In genomic region chr6:11770546-11771466, GRCh38 we compare ENCODE assay signal across 9 cellular contexts. TPM values are rescaled to one million over a fixed set of nuclear protein-coding genes. Genes with fewer than 3 reads are reported as not detected.
DNase-seq lines count a peak whose midpoint lies in the region; ATAC-seq and TF ChIP-seq lines count a peak whose summit lies in the region.
"Had no signal": no experiment of that assay in that cellular context is flagged by ENCODE, and none has a peak within 500 bp of the region (broad histone marks: within the 10 kb centered on the region; RNA-seq: fewer than 3 reads in every experiment).

No MANE protein-coding gene starts in this region.

- H3K27ac Mint-ChIP-seq in immature natural killer cell: no peak overlapping the region

- no peak for ATAC-seq in HG02610 (IDR thresholded peaks at IDR 0.05; ENCODE audit: unreplicated experiment)

- TF ChIP-seq EP300 in SK-N-SH (IDR thresholded peaks at IDR 0.05; ENCODE audit: borderline replicate concordance in 1 of 2, low read depth in 1 of 2, low read length in 1 of 2) (peak in 1 of 2 experiments; percentile 81; a peak in 1 of 4 replicates), ovary (IDR thresholded peaks at IDR 0.05) (peak; percentile 68)

- H3K4me1 Mint-ChIP-seq in immature natural killer cell: no peaks in the 10 kb centered on the region

- H3K36me3 ChIP-seq in SK-N-SH (replicated peaks in 1 of 2; ENCODE audit: control insufficient read depth in 1 of 2, insufficient read depth in 2 of 2, low read length in 1 of 2) (no peaks in the 10 kb centered on the region), ovary (no peaks in the 10 kb centered on the region)
- H3K36me3 ChIP-seq: SJCRH30 had no signal

- no peak overlapping the region for H3K4me3 Mint-ChIP-seq in immature natural killer cell

- peak overlapping the region; percentile 76 for H3K9ac ChIP-seq in SK-N-SH

- 52% methylated on average over 17 of the region's 27 CpGs for WGBS in SK-N-SH (ENCODE audit: low lambda C conversion rate)
- WGBS in ovary, 3 donors: 58 to 75% (median 73%) methylated on average over 27 of the region's 27 CpGs

- POLR2A ChIA-PET in SK-N-SH (lab: Yijun Ruan, JAX): no interaction called here

- no peaks in the 10 kb centered on the region for H3K27me3 ChIP-seq in SK-N-SH (ENCODE audit: insufficient read depth)
- H3K27me3 ChIP-seq in ovary: no peaks in the 10 kb centered on the region
- H3K27me3 ChIP-seq: SJCRH30 had no signal

- H2AFZ ChIP-seq in SK-N-SH (ENCODE audit: low read depth): peak overlapping the region; percentile 60

- H3F3A ChIP-seq in SK-N-SH (replicated peaks; ENCODE audit: insufficient read depth): peaks cover 48% of the 10 kb centered on the region

- H3K79me2 ChIP-seq in SK-N-SH (ENCODE audit: insufficient read depth): no peaks in the 10 kb centered on the region

- peaks cover 5 to 51% of the 10 kb centered on the region in 2 experiments for H3K4me1 ChIP-seq in SK-N-SH (ENCODE audit: control insufficient read depth in 1 of 2, insufficient read depth in 2 of 2, low read depth in 1 of 2, low read length in 1 of 2)
- peaks cover 1% of the 10 kb centered on the region for H3K4me1 ChIP-seq in ovary (ENCODE audit: insufficient read depth)

- H3K9me3 ChIP-seq in SK-N-SH (no peaks in the 10 kb centered on the region), ovary (no peaks in the 10 kb centered on the region)
- H3K9me3 ChIP-seq: SJCRH30 had no signal

- H3K27me3 Mint-ChIP-seq in immature natural killer cell (ENCODE audit: low read depth in 3 of 3): peaks cover 0 to 2% (median 2%) of the 10 kb centered on the region in 3 donors

- TF ChIP-seq POLR2A in ovary (IDR thresholded peaks at IDR 0.05): no peak

- TF ChIP-seq RAD21 in SK-N-SH (IDR thresholded peaks at IDR 0.05; ENCODE audit: low read length): no peak

- DNase-seq in GM20000 (ENCODE audit: low spot score): peak; percentile 19
- DNase-seq in SK-N-SH: peak; percentile 24
- peak; percentile 42 for DNase-seq in globus pallidus (ENCODE audit: low spot score)
- DNase-seq in ovary: peak; percentile 66 to 85 (median 76)
- no peak for DNase-seq in immature natural killer cell
- DNase-seq in NCI-H1930 (lab: John Stamatoyannopoulos, UW): no peak
- DNase-seq in NCI-H774 (lab: John Stamatoyannopoulos, UW): no peak

- no peaks in the 10 kb centered on the region for H3K36me3 Mint-ChIP-seq in immature natural killer cell

- intact Hi-C loops in ovary (cut with DNase I): no loop called here

- TF ChIP-seq CTCF in GM20000 (IDR thresholded peaks at IDR 0.05; ENCODE audit: extremely low read depth, missing control alignments): no peak
- no peak for TF ChIP-seq CTCF in SK-N-SH (IDR thresholded peaks at IDR 0.05)
- no peak for TF ChIP-seq CTCF in ovary (IDR thresholded peaks at IDR 0.05)

- CTCF ChIA-PET in SK-N-SH (lab: Yijun Ruan, JAX): interaction anchor here (0.9 kb wide), 1 partner anchor 78 kb away, joined by 3 read pairs; no protein-coding TSS in a partner anchor

- H3K27ac ChIP-seq in SK-N-SH (ENCODE audit: low read depth in 2 of 2, low read length in 1 of 2) (peak overlapping the region; percentile 72 to 97; a peak in 3 of 4 replicates), ovary (peak overlapping the region; percentile 20 to 21)
- H3K27ac ChIP-seq: SJCRH30 had no signal

- H4K20me1 ChIP-seq in SK-N-SH (ENCODE audit: insufficient read depth): no peaks in the 10 kb centered on the region

- H3K4me2 ChIP-seq in SK-N-SH: peak overlapping the region; percentile 68

- H3K9me2 ChIP-seq in SK-N-SH: no peaks in the 10 kb centered on the region

- H3K9me3 Mint-ChIP-seq in immature natural killer cell: no peaks in the 10 kb centered on the region

- H3K4me3 ChIP-seq in SK-N-SH (ENCODE audit: low read depth in 2 of 2, low read length in 1 of 2) (no peak overlapping the region), ovary (no peak overlapping the region)
- H3K4me3 ChIP-seq: SJCRH30 had no signal

TF ChIP-seq in SK-N-SH, 30 proteins besides CTCF, POLR2A, EP300 and RAD21:
- TF ChIP-seq JUND (IDR thresholded peaks at IDR 0.05) (peak; percentile 53), POLR2AphosphoS5 (IDR thresholded peaks at IDR 0.05; ENCODE audit: low read depth, low read length) (peak; percentile 62), ELF1 (IDR thresholded peaks at IDR 0.05) (0 out of 2 replicates have a peak, but pooled peaks have one; percentile 28), FOXJ3 (CRISPR knock-in tag; IDR thresholded peaks at IDR 0.05) (no peak), FOXM1 (IDR thresholded peaks at IDR 0.05; ENCODE audit: low read depth) (peak; percentile 61; the same call in 1 of the 2 replicates), PBX3 (IDR thresholded peaks at IDR 0.05) (peak; percentile 78; the same call in 1 of the 2 replicates), EZH2phosphoT487 (IDR thresholded peaks at IDR 0.05; ENCODE audit: borderline replicate concordance, low read depth) (no peak), SIN3A (IDR thresholded peaks at IDR 0.05; ENCODE audit: borderline replicate concordance, low read depth, low read length) (peak; percentile 61; the same call in 1 of the 2 replicates), IRF3 (IDR thresholded peaks at IDR 0.05; ENCODE audit: low read depth, low read length) (no peak), USF1 (IDR thresholded peaks at IDR 0.05; ENCODE audit: borderline replicate concordance, low read depth) (peak; percentile 83), RFX5 (IDR thresholded peaks at IDR 0.05; ENCODE audit: low read length) (no peak), TCF12 (IDR thresholded peaks at IDR 0.05) (peak; percentile 65), RXRA (IDR thresholded peaks at IDR 0.05; ENCODE audit: borderline replicate concordance, low read depth) (0 out of 2 replicates have a peak, but pooled peaks have one; percentile 57), FOSL2 (IDR thresholded peaks at IDR 0.05; ENCODE audit: borderline replicate concordance, low read depth) (peak; percentile 79; the same call in 1 of the 2 replicates), GABPA (IDR thresholded peaks at IDR 0.05; ENCODE audit: low read depth) (no peak), NFIC (IDR thresholded peaks at IDR 0.05; ENCODE audit: borderline replicate concordance) (peak; percentile 53; the same call in 1 of the 2 replicates), TEAD4 (IDR thresholded peaks at IDR 0.05; ENCODE audit: borderline replicate concordance, insufficient read depth) (no peak)
- TF ChIP-seq, protein P1, sequence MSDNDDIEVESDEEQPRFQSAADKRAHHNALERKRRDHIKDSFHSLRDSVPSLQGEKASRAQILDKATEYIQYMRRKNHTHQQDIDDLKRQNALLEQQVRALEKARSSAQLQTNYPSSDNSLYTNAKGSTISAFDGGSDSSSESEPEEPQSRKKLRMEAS (IDR thresholded peaks at IDR 0.05; ENCODE audit: low read depth): peak; percentile 97

RNA-seq across cellular contexts. Expression of gene ADTRP, which starts 7.8 kb away (rescaled TPM):
- polyA plus RNA-seq in SK-N-SH (2012; rRNA removed) (0.84 and 1.2 TPM in 2 replicates), ovary (under 1 TPM; 0.12 to 0.37 TPM), immature natural killer cell (not detected)
- 0.35 and 0.53 TPM in 2 replicates for polyA plus RNA-seq in SK-N-SH (2012; cell fraction: cytosol; rRNA removed)
- polyA plus RNA-seq in SK-N-SH (2012; cell fraction: nucleus; rRNA removed): 0.72 and 1.6 TPM in 2 replicates
- total RNA-seq in ovary: under 1 TPM in 2 of 7 donors, not detected in 5; 0.31 to 0.80 TPM
- total RNA-seq: SJCRH30 had no signal

Comparison
In these comparisons a context has a peak if more than half of its experiments do, and no peak if none do; other contexts are left out.
1. DNase-seq: peak in GM20000 (single experiment), SK-N-SH (single experiment), globus pallidus (single experiment) and ovary (5 of 5); none in immature natural killer cell (0 of 3), NCI-H1930 (0 of 2) and NCI-H774 (single experiment).